Comparison of ENCODE assay signal across 9 cellular contexts in the genomic region with DNA sequence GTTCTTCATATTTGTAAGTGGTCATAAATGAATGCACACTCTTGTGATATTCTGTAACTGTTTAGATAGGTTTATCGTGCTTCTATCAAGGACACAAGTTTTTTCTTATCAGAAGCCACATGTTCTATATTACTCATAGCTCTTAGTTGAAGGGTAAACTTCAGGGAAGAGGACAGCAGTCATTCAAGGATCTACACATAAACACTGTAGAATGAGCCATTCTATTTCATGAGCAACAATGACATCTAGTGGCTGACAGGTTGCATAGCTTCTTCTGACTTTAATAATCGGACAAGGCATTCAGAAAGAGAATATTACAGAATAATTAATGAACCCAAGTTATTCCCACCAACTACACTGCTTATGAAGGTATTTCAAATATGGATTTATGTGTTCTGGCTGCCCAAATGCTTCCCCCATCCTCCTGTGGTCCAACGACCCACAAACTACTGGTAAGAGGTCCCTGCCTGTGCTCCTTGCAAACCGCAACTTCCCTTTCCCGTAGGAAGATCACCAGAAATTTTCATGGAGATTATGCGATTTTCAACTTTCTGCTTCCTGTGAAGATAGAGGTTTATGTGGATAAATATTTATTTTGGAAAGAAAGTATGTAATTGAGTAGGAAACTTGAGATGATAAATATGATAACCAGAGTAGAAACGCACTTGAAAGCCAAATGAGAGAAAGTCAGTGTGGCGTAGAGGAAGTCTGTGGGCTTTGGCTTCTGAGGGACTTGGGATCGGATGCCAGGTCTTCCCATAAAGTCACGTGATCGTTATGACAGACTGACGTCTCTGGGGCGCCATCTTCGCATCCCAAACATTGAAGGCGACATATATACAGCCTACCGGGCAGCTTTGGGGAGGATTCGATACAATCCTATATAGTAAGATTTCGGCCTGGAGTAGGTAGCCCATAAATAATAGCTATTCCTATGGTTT. TPM values are rescaled to one million over a fixed set of nuclear protein-coding genes. Genes with fewer than 3 reads are reported as not detected.
DNase-seq lines count a peak whose midpoint lies in the region; ATAC-seq, FAIRE-seq and TF ChIP-seq lines count a peak whose summit lies in the region.
"Had no signal": no experiment of that assay in that cellular context is flagged by ENCODE, and none has a peak within 500 bp of the region (broad histone marks: within the 10 kb centered on the region; RNA-seq: fewer than 3 reads in every experiment).

No MANE protein-coding gene starts in this region.

- ATAC-seq in HG02642 (IDR thresholded peaks at IDR 0.05; ENCODE audit: poor library complexity, unreplicated experiment): peak; percentile 82

- no peaks in the 10 kb centered on the region for H3K9me3 Mint-ChIP-seq in activated T-helper 2 cell treated with anti-CD3 and anti-CD28 coated beads, Interferon-gamma antibody, Interleukin-2, Interleukin-4, amounts not matched to agents 10 μg/mL and 5 μg/mL and 100 μg/mL, durations not matched to agents 14 hours and 24 hours and 36 hours
- H3K9me3 Mint-ChIP-seq: IgD-negative memory B cell had no signal

- no peak for TF ChIP-seq POLR2A in GM12892 (IDR thresholded peaks at IDR 0.05; ENCODE audit: low read depth, low read length)

- H3K4me2 ChIP-seq in neuronal stem cell (ENCODE audit: insufficient read depth, low read length, poor library complexity, severe bottlenecking): no peak overlapping the region

- peaks cover 2% of the 10 kb centered on the region for H3K4me1 Mint-ChIP-seq in activated T-helper 2 cell treated with anti-CD3 and anti-CD28 coated beads, Interferon-gamma antibody, Interleukin-2, Interleukin-4, amounts not matched to agents 10 μg/mL and 5 μg/mL and 100 μg/mL, durations not matched to agents 14 hours and 24 hours and 36 hours (ENCODE audit: low read depth)
- H3K4me1 Mint-ChIP-seq: IgD-negative memory B cell had no signal

- FAIRE-seq in GM12892 (lab: Jason Lieb, UNC): peak; percentile 70

- H4K91ac ChIP-seq in neuronal stem cell (ENCODE audit: low read depth, low read length, poor library complexity): no peak overlapping the region

- peak; percentile 89 for TF ChIP-seq CTCF in AG10803 (conservative IDR thresholded peaks at IDR 0.05; ENCODE audit: low read length)

- H2BK120ac ChIP-seq in neuronal stem cell (ENCODE audit: low read depth, low read length): no peak overlapping the region

- H4K8ac ChIP-seq in neuronal stem cell (ENCODE audit: low read depth, low read length): no peak overlapping the region

- no peak overlapping the region for H3K4me3 Mint-ChIP-seq in activated T-helper 2 cell treated with anti-CD3 and anti-CD28 coated beads, Interferon-gamma antibody, Interleukin-2, Interleukin-4, amounts not matched to agents 10 μg/mL and 5 μg/mL and 100 μg/mL, durations not matched to agents 14 hours and 24 hours and 36 hours (ENCODE audit: low read depth)
- H3K4me3 Mint-ChIP-seq: IgD-negative memory B cell had no signal

- no peak overlapping the region for H3K9ac ChIP-seq in neuronal stem cell (ENCODE audit: low read depth, low read length, poor library complexity)

- 100% methylated on average over 1 of the region's 18 CpGs; no CpG with 5 or more reads in 1 of the 2 donors for WGBS in neuronal stem cell (ENCODE audit: extremely low coverage in 2 of 2, insufficient read length in 2 of 2, insufficient replicate concordance in 1 of 2), 2 donors

- no peak overlapping the region for H3K27ac ChIP-seq in neuronal stem cell (replicated peaks; ENCODE audit: low read length)

- no peaks in the 10 kb centered on the region for H3K36me3 ChIP-seq in neuronal stem cell (replicated peaks in 1 of 2; ENCODE audit: control insufficient read depth in 2 of 2, insufficient read depth in 2 of 2, low read length in 2 of 2)

- no peak overlapping the region for H3K14ac ChIP-seq in neuronal stem cell (ENCODE audit: low read length)

- H3K27ac Mint-ChIP-seq in activated T-helper 2 cell treated with anti-CD3 and anti-CD28 coated beads, Interferon-gamma antibody, Interleukin-2, Interleukin-4, amounts not matched to agents 10 μg/mL and 5 μg/mL and 100 μg/mL, durations not matched to agents 14 hours and 24 hours and 36 hours: no peak overlapping the region
- H3K27ac Mint-ChIP-seq: IgD-negative memory B cell had no signal

- H2AFZ ChIP-seq in neuronal stem cell (ENCODE audit: low read length): peak overlapping the region; percentile 48

- H2BK12ac ChIP-seq in neuronal stem cell (ENCODE audit: low read length): no peak overlapping the region

- peak; percentile 70 for DNase-seq in AG10803 (ENCODE audit: low read depth)
- DNase-seq in GM12892 (ENCODE audit: insufficient read length): no peak
- peak; percentile 80 for DNase-seq in NCI-H1092 treated with DMSO at 0.1 percent for 48 hours (lab: John Stamatoyannopoulos, UW)
- DNase-seq in SKM-1 treated with dmso at 0.1 percent for 144 hours (lab: John Stamatoyannopoulos, UW; ENCODE audit: unreplicated experiment): peak; percentile 13
- DNase-seq in fibroblast of peridontal ligament (ENCODE audit: extremely low read depth): peak; percentile 84
- peak; percentile 51 for DNase-seq in neuronal stem cell (ENCODE audit: low spot score)
- DNase-seq in activated T-helper 2 cell treated with anti-CD3 and anti-CD28 coated beads, Interferon-gamma antibody, Interleukin-2, Interleukin-4, amounts not matched to agents 10 μg/mL and 5 μg/mL and 100 μg/mL, durations not matched to agents 14 hours and 24 hours and 36 hours (ENCODE audit: low spot score): no peak

- H2BK15ac ChIP-seq in neuronal stem cell (ENCODE audit: low read length): no peak overlapping the region

- H3K4me3 ChIP-seq in AG10803 (ENCODE audit: low read length) (no peak overlapping the region), neuronal stem cell (ENCODE audit: low read length in 2 of 2) (no peak overlapping the region)

- no peaks in the 10 kb centered on the region for H3K4me1 ChIP-seq in neuronal stem cell (ENCODE audit: control insufficient read depth in 2 of 2, insufficient read depth in 1 of 2, low read depth in 1 of 2, low read length in 2 of 2)

- H3K23ac ChIP-seq in neuronal stem cell (ENCODE audit: low read depth, low read length, poor library complexity): no peak overlapping the region

- H3K79me1 ChIP-seq in neuronal stem cell (ENCODE audit: low read depth, low read length): no peaks in the 10 kb centered on the region

- intact Hi-C loops in activated T-helper 2 cell treated with anti-CD3 and anti-CD28 coated beads, Interferon-gamma antibody, Interleukin-2, Interleukin-4, amounts not matched to agents 10 μg/mL and 5 μg/mL and 100 μg/mL, durations not matched to agents 14 hours and 24 hours and 36 hours (cut with micrococcal nuclease): loop anchor here (1.0 to 2.0 kb wide), 3 partner anchors 844 to 889 kb away; a partner anchor contains a TSS

- H3K27me3 ChIP-seq in neuronal stem cell (ENCODE audit: control insufficient read depth in 3 of 3, insufficient read depth in 3 of 3, low read depth in 1 of 3, low read length in 3 of 3): no peaks in the 10 kb centered on the region

- no peaks in the 10 kb centered on the region for H3K27me3 Mint-ChIP-seq in activated T-helper 2 cell treated with anti-CD3 and anti-CD28 coated beads, Interferon-gamma antibody, Interleukin-2, Interleukin-4, amounts not matched to agents 10 μg/mL and 5 μg/mL and 100 μg/mL, durations not matched to agents 14 hours and 24 hours and 36 hours (ENCODE audit: low read depth)

- no peaks in the 10 kb centered on the region for H3K9me3 ChIP-seq in neuronal stem cell (replicated peaks in 1 of 2; ENCODE audit: control insufficient read depth in 2 of 2, insufficient read depth in 1 of 2, low read depth in 1 of 2, low read length in 2 of 2)

- H3K4ac ChIP-seq in neuronal stem cell (ENCODE audit: low read length): no peak overlapping the region

- H2AK5ac ChIP-seq in neuronal stem cell (ENCODE audit: low read depth, low read length): no peak overlapping the region

- no peaks in the 10 kb centered on the region for H3K36me3 Mint-ChIP-seq in activated T-helper 2 cell treated with anti-CD3 and anti-CD28 coated beads, Interferon-gamma antibody, Interleukin-2, Interleukin-4, amounts not matched to agents 10 μg/mL and 5 μg/mL and 100 μg/mL, durations not matched to agents 14 hours and 24 hours and 36 hours (ENCODE audit: low read depth)
- H3K36me3 Mint-ChIP-seq: IgD-negative memory B cell had no signal

- no peak overlapping the region for H2BK5ac ChIP-seq in neuronal stem cell (ENCODE audit: low read length)

- no peak overlapping the region for H3K18ac ChIP-seq in neuronal stem cell (ENCODE audit: low read length)

RNA-seq across cellular contexts. Expression of a gene that starts 16.7 kb away (rescaled TPM):
- not detected for polyA plus RNA-seq in GM12892 (2012; ENCODE audit: missing spikeins)
- polyA plus RNA-seq in neuronal stem cell (2013, experiment 1 of 2): not detected
- not detected for polyA plus RNA-seq in neuronal stem cell (2013, experiment 2 of 2)
- not detected in 2 replicates for total RNA-seq in activated T-helper 2 cell treated with anti-CD3 and anti-CD28 coated beads, Interferon-gamma antibody, Interleukin-2, Interleukin-4, amounts not matched to agents 10 μg/mL and 5 μg/mL and 100 μg/mL, durations not matched to agents 14 hours and 24 hours and 36 hours
- polyA plus RNA-seq: IgD-negative memory B cell had no signal

Comparison
In these comparisons a context has a peak if more than half of its experiments do, and no peak if none do; other contexts are left out.
1. DNase-seq: peak in AG10803 (single experiment), NCI-H1092 treated with DMSO at 0.1 percent for 48 hours (single experiment), SKM-1 treated with dmso at 0.1 percent for 144 hours (single experiment), fibroblast of peridontal ligament (single experiment) and neuronal stem cell (single experiment); none in GM12892 (single experiment) and activated T-helper 2 cell treated with anti-CD3 and anti-CD28 coated beads, Interferon-gamma antibody, Interleukin-2, Interleukin-4, amounts not matched to agents 10 μg/mL and 5 μg/mL and 100 μg/mL, durations not matched to agents 14 hours and 24 hours and 36 hours (single experiment).